In genomic region chr17:45581860-45582259, GRCh38 we compare ENCODE assay signal across 25 cellular contexts.
A peak's percentile ranks its signal among the peaks of the same experiment; 100 is the strongest.
DNase-seq lines count a peak whose midpoint lies in the region; TF ChIP-seq lines count a peak whose summit lies in the region.
"Had no signal": no experiment of that assay in that cellular context is flagged by ENCODE, and none has a peak within 500 bp of the region (broad histone marks: within the 10 kb centered on the region; RNA-seq: fewer than 3 reads in every experiment).

No MANE protein-coding gene starts in this region.

- H3K9me3 Mint-ChIP-seq in IgD-negative memory B cell (no peaks in the 10 kb centered on the region), brain (peaks cover 0 to 6% (median 0%) of the 10 kb centered on the region in 5 experiments), nephron progenitor cell (peaks cover 5% of the 10 kb centered on the region)
- H3K9me3 Mint-ChIP-seq: activated T-cell treated with anti-CD3 and anti-CD28 coated beads, Interleukin-2, amount 50 U/mL, for 72 hours; stimulated activated naive CD8-positive, alpha-beta T cell treated with anti-CD3 and anti-CD28 coated beads, Interleukin-15, amount 100 ng/mL, for 72 hours had no signal

- peaks cover 4% of the 10 kb centered on the region; the same call in 1 of the 2 replicates for H3K27me3 ChIP-seq in BLaER1
- H3K27me3 ChIP-seq: heart left ventricle, transverse colon had no signal

- peaks cover 26% of the 10 kb centered on the region for H3K4me1 ChIP-seq in BLaER1

- no peak overlapping the region for H3K27ac ChIP-seq in BLaER1
- H3K27ac ChIP-seq: heart left ventricle, left ventricle myocardium inferior, transverse colon had no signal

- H3K4me3 Mint-ChIP-seq in IgD-negative memory B cell = peak overlapping the region in 3 of 4 donors; percentile 23 to 90 (median 63)
- H3K4me3 Mint-ChIP-seq in brain = peak overlapping the region; percentile 21 to 93 (median 52)
- H3K4me3 Mint-ChIP-seq in nephron progenitor cell = peak overlapping the region; percentile 12

- TF ChIP-seq CTCF in brain (conservative IDR thresholded peaks at IDR 0.05) = no peak
- TF ChIP-seq CTCF in nephron progenitor cell (IDR thresholded peaks at IDR 0.05) = no peak

- H3K27me3 Mint-ChIP-seq in IgD-negative memory B cell (no peaks in the 10 kb centered on the region), brain (peaks cover 13% of the 10 kb centered on the region), nephron progenitor cell (ENCODE audit: low read depth, poor library complexity) (peaks cover 6% of the 10 kb centered on the region)
- H3K27me3 Mint-ChIP-seq: stimulated activated naive CD8-positive, alpha-beta T cell treated with anti-CD3 and anti-CD28 coated beads, Interleukin-15, amount 100 ng/mL, for 72 hours had no signal

- H3K9me3 ChIP-seq in BLaER1 = no peaks in the 10 kb centered on the region
- H3K9me3 ChIP-seq: heart left ventricle, left ventricle myocardium inferior, transverse colon had no signal

- peaks cover 46% of the 10 kb centered on the region for H3K36me3 ChIP-seq in BLaER1
- H3K36me3 ChIP-seq: left ventricle myocardium inferior, transverse colon had no signal

- H3K9ac ChIP-seq in BLaER1 = no peak overlapping the region

- H3K36me3 Mint-ChIP-seq in IgD-negative memory B cell = no peaks in the 10 kb centered on the region
- H3K36me3 Mint-ChIP-seq in brain = peaks cover 38% of the 10 kb centered on the region
- H3K36me3 Mint-ChIP-seq in nephron progenitor cell (ENCODE audit: low read depth) = peaks cover 35% of the 10 kb centered on the region

- DNase-seq in nephron progenitor cell (no peak), NCI-H82 (lab: John Stamatoyannopoulos, UW) (no peak), hypothalamus (lab: John Stamatoyannopoulos, UW) (no peak), 8988T (no peak), NCI-H2171 treated with DMSO at 0.1 percent for 48 hours (lab: John Stamatoyannopoulos, UW) (no peak)
- DNase-seq: ACHN; activated CD4-positive, CD25-positive, alpha-beta regulatory T cell treated with anti-CD3 and anti-CD28 coated beads, Interleukin-2, amount 50 U/mL, for 72 hours; activated naive CD4-positive, alpha-beta T cell treated with anti-CD3 and anti-CD28 coated beads, Interleukin-2, amount 50 U/mL, for 16 hours; activated T-cell treated with anti-CD3 and anti-CD28 coated beads, Interleukin-2, amount 50 U/mL, for 72 hours; C1 segment of cervical spinal cord; cerebellar nuclear complex; DMS153; HCEC 1CT; heart left ventricle; left ventricle myocardium inferior; NCI-H187; NCI-H226; NCI-H748 treated with DMSO at 0.1 percent for 48 hours; nucleus accumbens; OCI-M1; stimulated activated naive CD8-positive, alpha-beta T cell treated with anti-CD3 and anti-CD28 coated beads, Interleukin-15, amount 100 ng/mL, for 72 hours; transverse colon had no signal

- H3K27ac Mint-ChIP-seq in IgD-negative memory B cell (peak overlapping the region; percentile 40 to 94 (median 59)), brain (no peak overlapping the region), nephron progenitor cell (no peak overlapping the region)
- H3K27ac Mint-ChIP-seq: activated T-cell treated with anti-CD3 and anti-CD28 coated beads, Interleukin-2, amount 50 U/mL, for 72 hours; stimulated activated naive CD8-positive, alpha-beta T cell treated with anti-CD3 and anti-CD28 coated beads, Interleukin-15, amount 100 ng/mL, for 72 hours had no signal

- peaks cover 22 to 50% (median 42%) of the 10 kb centered on the region in 3 donors for H3K4me1 Mint-ChIP-seq in IgD-negative memory B cell
- peaks cover 67% of the 10 kb centered on the region for H3K4me1 Mint-ChIP-seq in brain
- H3K4me1 Mint-ChIP-seq in nephron progenitor cell = peaks cover 61% of the 10 kb centered on the region

- peak overlapping the region; percentile 87; the same call in 1 of the 2 replicates for H3K4me2 ChIP-seq in BLaER1

- H3K4me3 ChIP-seq in BLaER1 = no peak overlapping the region
- H3K4me3 ChIP-seq: heart left ventricle, left ventricle myocardium inferior, transverse colon had no signal

- peaks cover 61% of the 10 kb centered on the region for H4K20me1 ChIP-seq in BLaER1

Comparison
In these comparisons a context has a peak if more than half of its experiments do, and no peak if none do; other contexts are left out.
1. H3K27ac Mint-ChIP-seq: peak in IgD-negative memory B cell (3 of 3); none in brain (0 of 5) and nephron progenitor cell (single experiment).
2. H3K4me3 Mint-ChIP-seq: peak in every context shown above with its lines; median percentile 63 in IgD-negative memory B cell; 52 in brain; 12 in nephron progenitor cell.